In the genomic region with DNA sequence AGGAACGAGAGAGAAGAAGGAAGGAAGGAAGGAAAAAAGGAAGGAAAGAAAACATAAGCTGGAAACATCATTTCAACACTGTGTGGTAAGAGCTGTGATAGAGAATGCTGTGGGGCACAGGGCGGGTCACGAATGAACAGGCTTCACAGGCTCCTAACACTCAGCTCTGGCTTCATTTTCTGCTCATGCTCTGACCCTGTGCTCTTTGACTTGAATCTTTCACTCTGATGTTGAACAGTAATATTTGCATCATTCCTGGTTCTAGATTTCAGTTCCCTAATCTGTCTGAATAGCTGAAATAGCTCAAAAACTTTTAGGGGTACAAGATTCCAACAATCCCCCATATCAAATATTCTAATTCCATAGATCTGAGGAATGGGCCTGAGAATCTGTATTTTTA, we compare ENCODE assay signal across 13 cellular contexts.
DNase-seq lines count a peak whose midpoint lies in the region; ATAC-seq lines count a peak whose summit lies in the region.
"Had no signal": no experiment of that assay in that cellular context is flagged by ENCODE, and none has a peak within 500 bp of the region (broad histone marks: within the 10 kb centered on the region; RNA-seq: fewer than 3 reads in every experiment).

No MANE protein-coding gene starts in this region.

- H3K27me3 Mint-ChIP-seq in memory B cell: no peaks in the 10 kb centered on the region
- H3K27me3 Mint-ChIP-seq: CD4-positive, alpha-beta memory T cell had no signal

- H3K36me3 Mint-ChIP-seq in memory B cell: no peaks in the 10 kb centered on the region
- H3K36me3 Mint-ChIP-seq: CD4-positive, alpha-beta memory T cell had no signal

- H3K4me3 Mint-ChIP-seq in memory B cell: no peak overlapping the region
- H3K4me3 Mint-ChIP-seq: CD4-positive, alpha-beta memory T cell had no signal

- ATAC-seq in GM18909 (IDR thresholded peaks at IDR 0.05; ENCODE audit: poor library complexity, unreplicated experiment) (peak; percentile 46), GM21825 (IDR thresholded peaks at IDR 0.05; ENCODE audit: unreplicated experiment) (peak; percentile 52), HG03135 (IDR thresholded peaks at IDR 0.05; ENCODE audit: unreplicated experiment) (peak; percentile 41), memory B cell (ENCODE audit: low read depth) (peak; percentile 74)

- DNase-seq in memory B cell (ENCODE audit: low spot score in 2 of 2): peak in 1 of 2 donors; percentile 1
- no peak for DNase-seq in HCEC 1CT
- no peak for DNase-seq in LoVo (ENCODE audit: low spot score)
- no peak for DNase-seq in SKM-1 (lab: John Stamatoyannopoulos, UW; ENCODE audit: unreplicated experiment)
- no peak for DNase-seq in activated CD8-positive, alpha-beta memory T cell treated with anti-CD3 and anti-CD28 coated beads, Interleukin-2, amount 50 U/mL, for 4 hours
- DNase-seq: adrenal gland; CD4-positive, alpha-beta memory T cell; colonic mucosa; midbrain; NCI-H1930 had no signal

- H3K9me3 Mint-ChIP-seq in memory B cell: no peaks in the 10 kb centered on the region

- no peak overlapping the region for H3K27ac Mint-ChIP-seq in memory B cell
- H3K27ac Mint-ChIP-seq: CD4-positive, alpha-beta memory T cell had no signal

- H3K4me1 Mint-ChIP-seq in memory B cell: peaks cover 28% of the 10 kb centered on the region
- H3K4me1 Mint-ChIP-seq: CD4-positive, alpha-beta memory T cell had no signal
